ENCODE assay signal across 10 cellular contexts in the genomic region with DNA sequence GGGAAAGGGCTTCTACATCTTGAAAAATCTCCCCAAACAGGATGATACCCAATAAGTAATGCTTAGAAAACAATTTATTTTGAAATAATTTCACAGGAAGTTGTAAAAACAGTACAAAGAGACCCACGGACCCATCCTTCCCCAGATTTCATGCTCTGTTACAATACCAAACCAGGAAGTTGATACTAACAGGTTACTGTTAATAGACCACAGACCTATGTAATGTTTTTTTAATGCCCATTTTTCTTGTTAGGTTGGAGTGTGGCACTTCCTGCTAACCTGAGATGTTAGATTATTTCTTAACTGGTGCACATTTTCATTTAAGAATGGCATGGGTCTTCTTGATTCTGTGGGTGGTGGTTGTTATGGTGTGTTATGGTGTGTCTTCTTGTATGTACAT. TPM values are rescaled to one million over a fixed set of nuclear protein-coding genes. Genes with fewer than 3 reads are reported as not detected.
DNase-seq lines count a peak whose midpoint lies in the region; ATAC-seq, FAIRE-seq and TF ChIP-seq lines count a peak whose summit lies in the region.
"Had no signal": no experiment of that assay in that cellular context is flagged by ENCODE, and none has a peak within 500 bp of the region (broad histone marks: within the 10 kb centered on the region; RNA-seq: fewer than 3 reads in every experiment).

No MANE protein-coding gene starts in this region.

- no peak for TF ChIP-seq CTCF in MM.1S (IDR thresholded peaks at IDR 0.05; ENCODE audit: low read length)
- TF ChIP-seq CTCF in astrocyte (IDR thresholded peaks at IDR 0.05; ENCODE audit: insufficient read depth, low read depth, low read length): no peak
- TF ChIP-seq CTCF in spleen (IDR thresholded peaks at IDR 0.05 in 8 of 11, conservative IDR thresholded peaks at IDR 0.05 in 3 of 11): no peak

- intact Hi-C loops in spleen (cut with DNase I; ENCODE audit: low total_unique reads): no loop called here

- no peaks in the 10 kb centered on the region for H3K27me3 Mint-ChIP-seq in activated CD8-positive, alpha-beta memory T cell treated with anti-CD3 and anti-CD28 coated beads, Interleukin-2, amount 10 ng/mL, durations not matched to agents 7 days and 5 days
- no peaks in the 10 kb centered on the region for H3K27me3 Mint-ChIP-seq in astrocyte (ENCODE audit: low read depth, unreplicated experiment)

- no peak for DNase-seq in activated CD8-positive, alpha-beta memory T cell treated with anti-CD3 and anti-CD28 coated beads, Interleukin-2, amount 10 ng/mL, durations not matched to agents 7 days and 5 days
- no peak for DNase-seq in activated CD8-positive, alpha-beta memory T cell treated with anti-CD3 and anti-CD28 coated beads, Interleukin-2, amount 50 U/mL, for 48 hours
- DNase-seq in MM.1S (no peak), astrocyte (ENCODE audit: low read depth) (no peak), spleen (no peak), C1 segment of cervical spinal cord (lab: John Stamatoyannopoulos, UW) (no peak), GM03348 (ENCODE audit: low spot score) (no peak)
- DNase-seq: stimulated activated naive CD4-positive, alpha-beta T cell treated with Interleukin-2 at 50 U/mL for 16 hours had no signal

- no peaks in the 10 kb centered on the region for H3K9me2 ChIP-seq in MM.1S (replicated peaks; ENCODE audit: insufficient read depth, low read length)

- peak overlapping the region; percentile 2 for H3K4me3 Mint-ChIP-seq in activated CD8-positive, alpha-beta memory T cell treated with anti-CD3 and anti-CD28 coated beads, Interleukin-2, amount 10 ng/mL, durations not matched to agents 7 days and 5 days
- no peak overlapping the region for H3K4me3 Mint-ChIP-seq in astrocyte (ENCODE audit: unreplicated experiment)

- no peaks in the 10 kb centered on the region for H3K36me3 ChIP-seq in MM.1S (replicated peaks; ENCODE audit: insufficient read depth, low read length)
- H3K36me3 ChIP-seq in astrocyte (ENCODE audit: insufficient read depth, low read length): no peaks in the 10 kb centered on the region
- H3K36me3 ChIP-seq in spleen: no peaks in the 10 kb centered on the region
- H3K36me3 ChIP-seq: cardiac muscle cell had no signal

- no peak overlapping the region for H3K4me3 ChIP-seq in MM.1S (ENCODE audit: low read length)
- H3K4me3 ChIP-seq in astrocyte (ENCODE audit: insufficient read depth, low read depth, low read length): no peak overlapping the region
- peak overlapping the region in 1 of 8 donors; percentile 43 for H3K4me3 ChIP-seq in spleen
- H3K4me3 ChIP-seq: cardiac muscle cell had no signal

- FAIRE-seq in astrocyte (lab: Jason Lieb, UNC): no peak

- H2AFZ ChIP-seq in MM.1S (ENCODE audit: low read length) (no peak overlapping the region), astrocyte (ENCODE audit: low read depth, low read length) (no peak overlapping the region)

- H3K79me2 ChIP-seq in MM.1S (ENCODE audit: low read length): peaks cover 92% of the 10 kb centered on the region
- H3K79me2 ChIP-seq in astrocyte (ENCODE audit: insufficient read depth, low read length): no peaks in the 10 kb centered on the region

- WGBS in spleen, 5 donors: 3 to 16% (median 10%) methylated on average over 1 of the region's 1 CpG

- peak overlapping the region; percentile 81; the same call in 1 of the 2 replicates for H3K27ac ChIP-seq in MM.1S (ENCODE audit: low read length)
- peak overlapping the region; percentile 27 for H3K27ac ChIP-seq in astrocyte (ENCODE audit: low read depth, low read length)
- H3K27ac ChIP-seq in spleen: peak overlapping the region; percentile 4 to 88 (median 77)
- H3K27ac ChIP-seq: cardiac muscle cell had no signal

- H3K4me2 ChIP-seq in MM.1S (ENCODE audit: low read depth, low read length): peak overlapping the region; percentile 58
- H3K4me2 ChIP-seq in astrocyte (ENCODE audit: low read length): peak overlapping the region; percentile 20

- H3K4me1 ChIP-seq in MM.1S (ENCODE audit: low read length) (peaks cover 75% of the 10 kb centered on the region), astrocyte (ENCODE audit: insufficient read depth, low read length) (peaks cover 33% of the 10 kb centered on the region), spleen (peaks cover 17 to 98% (median 66%) of the 10 kb centered on the region in 6 donors)

- H3K9ac ChIP-seq in MM.1S (ENCODE audit: low read length) (0 out of 2 replicates have a peak overlapping the region, but pooled peaks have one; percentile 3), astrocyte (ENCODE audit: low read length) (no peak overlapping the region)

- peaks cover 65% of the 10 kb centered on the region for H3K4me1 Mint-ChIP-seq in activated CD8-positive, alpha-beta memory T cell treated with anti-CD3 and anti-CD28 coated beads, Interleukin-2, amount 10 ng/mL, durations not matched to agents 7 days and 5 days
- H3K4me1 Mint-ChIP-seq in astrocyte (ENCODE audit: low read depth, unreplicated experiment): peaks cover 62% of the 10 kb centered on the region

- ATAC-seq in activated CD8-positive, alpha-beta memory T cell treated with anti-CD3 and anti-CD28 coated beads, Interleukin-2, amount 10 ng/mL, durations not matched to agents 7 days and 5 days: no peak
- ATAC-seq in HG02623 (IDR thresholded peaks at IDR 0.05; ENCODE audit: unreplicated experiment): no peak

- H4K20me1 ChIP-seq in MM.1S (ENCODE audit: insufficient read depth, low read length): no peaks in the 10 kb centered on the region
- H4K20me1 ChIP-seq in astrocyte (ENCODE audit: insufficient read depth, low read length): no peaks in the 10 kb centered on the region

- H3K27ac Mint-ChIP-seq in activated CD8-positive, alpha-beta memory T cell treated with anti-CD3 and anti-CD28 coated beads, Interleukin-2, amount 10 ng/mL, durations not matched to agents 7 days and 5 days: peak overlapping the region; percentile 81
- H3K27ac Mint-ChIP-seq in astrocyte (ENCODE audit: unreplicated experiment): peak overlapping the region; percentile 87

- H3K27me3 ChIP-seq in MM.1S (replicated peaks; ENCODE audit: insufficient read depth, low read length) (no peaks in the 10 kb centered on the region), astrocyte (ENCODE audit: insufficient read depth, low read length) (no peaks in the 10 kb centered on the region), spleen (replicated peaks in 1 of 7) (no peaks in the 10 kb centered on the region)
- H3K27me3 ChIP-seq: cardiac muscle cell had no signal

- CTCF ChIA-PET in activated CD8-positive, alpha-beta memory T cell treated with anti-CD3 and anti-CD28 coated beads, Interleukin-2, amount 10 ng/mL, durations not matched to agents 7 days and 5 days (lab: Charles Lee): no interaction called here

- H3K9me3 ChIP-seq in MM.1S (replicated peaks; ENCODE audit: insufficient read depth, low read length) (no peaks in the 10 kb centered on the region), astrocyte (ENCODE audit: insufficient read depth, low read depth, low read length) (no peaks in the 10 kb centered on the region), spleen (peaks cover 0 to 15% (median 8%) of the 10 kb centered on the region in 8 donors)

- H3K9me3 Mint-ChIP-seq in activated CD8-positive, alpha-beta memory T cell treated with anti-CD3 and anti-CD28 coated beads, Interleukin-2, amount 10 ng/mL, durations not matched to agents 7 days and 5 days (ENCODE audit: low read depth): peaks cover 15% of the 10 kb centered on the region
- peaks cover 6% of the 10 kb centered on the region for H3K9me3 Mint-ChIP-seq in astrocyte (ENCODE audit: unreplicated experiment)

- TF ChIP-seq POLR2A in spleen (IDR thresholded peaks at IDR 0.05): no peak

- H3K36me3 Mint-ChIP-seq in activated CD8-positive, alpha-beta memory T cell treated with anti-CD3 and anti-CD28 coated beads, Interleukin-2, amount 10 ng/mL, durations not matched to agents 7 days and 5 days: peaks cover 24% of the 10 kb centered on the region
- H3K36me3 Mint-ChIP-seq in astrocyte (ENCODE audit: low read depth, unreplicated experiment): no peaks in the 10 kb centered on the region

- H3F3A ChIP-seq in MM.1S (ENCODE audit: insufficient read depth, low read length): peaks cover 27% of the 10 kb centered on the region

RNA-seq across cellular contexts. Expression of a gene that starts 21.4 kb away (rescaled TPM):
- 10 to 100 TPM; 40.3 to 43.6 TPM for total RNA-seq in activated CD8-positive, alpha-beta memory T cell treated with anti-CD3 and anti-CD28 coated beads, Interleukin-2, amount 10 ng/mL, durations not matched to agents 7 days and 5 days
- total RNA-seq in astrocyte (78.6 and 80.2 TPM in 2 replicates), spleen (100 to 1,000 TPM in 4 of 7 donors, 10 to 100 TPM in 3; 81.0 to 110 (median 101) TPM)
- polyA plus RNA-seq in spleen: 10 to 100 TPM; 11.2 to 17.5 (median 14.4) TPM

Comparison
In these comparisons a context has a peak if more than half of its experiments do, and no peak if none do; other contexts are left out.
1. H3K27ac ChIP-seq: peak in every context shown above with its lines; median percentile 81 in MM.1S; 77 in spleen; 27 in astrocyte.